1 cellular context compared by ENCODE assay signal in genomic region chr18:70334728-70335329, GRCh38.
TF ChIP-seq lines count a peak whose summit lies in the region.

No MANE protein-coding gene starts in this region.

TF ChIP-seq in HepG2, 621 proteins besides CTCF, POLR2A, EP300 and RAD21 (continued from another document and continues in another):
- TF ChIP-seq ZNF510 (CRISPR knock-in tag; IDR thresholded peaks at IDR 0.05; ENCODE audit: low read depth) (no peak), ZNF124 (CRISPR knock-in tag; IDR thresholded peaks at IDR 0.05) (no peak), HNF4A (CRISPR knock-in tag; IDR thresholded peaks at IDR 0.05) (peak; percentile 86), ISL2 (CRISPR knock-in tag; IDR thresholded peaks at IDR 0.05) (peak; percentile 85), RFXANK (CRISPR knock-in tag; IDR thresholded peaks at IDR 0.05) (0 out of 2 replicates have a peak, but pooled peaks have one; percentile 36), AHDC1 (CRISPR knock-in tag; IDR thresholded peaks at IDR 0.05; ENCODE audit: borderline replicate concordance) (peak; percentile 71; the same call in 1 of the 2 replicates), ZSCAN25 (CRISPR knock-in tag; IDR thresholded peaks at IDR 0.05) (no peak), ZNF17 (CRISPR knock-in tag; IDR thresholded peaks at IDR 0.05) (no peak), ZBTB1 (CRISPR knock-in tag; IDR thresholded peaks at IDR 0.05; ENCODE audit: borderline replicate concordance) (no peak), MIXL1 (CRISPR knock-in tag; IDR thresholded peaks at IDR 0.05) (peak; percentile 84), MED1 (CRISPR knock-in tag; IDR thresholded peaks at IDR 0.05) (peak; percentile 95), ZNF12 (CRISPR knock-in tag; IDR thresholded peaks at IDR 0.05) (peak; percentile 86), MAFF (IDR thresholded peaks at IDR 0.05; ENCODE audit: low read depth, low read length) (peak; percentile 47), ZBTB7B (CRISPR knock-in tag; IDR thresholded peaks at IDR 0.05) (no peak), MAFK (conservative IDR thresholded peaks at IDR 0.05 in 1 of 2, IDR thresholded peaks at IDR 0.05 in 1 of 2; ENCODE audit: low read length in 2 of 2) (peak; percentile 32 to 53; a peak in 1 of 4 replicates), ZFAT (CRISPR knock-in tag; conservative IDR thresholded peaks at IDR 0.05) (no peak), RFX1 (IDR thresholded peaks at IDR 0.05) (0 out of 2 replicates have a peak, but pooled peaks have one; percentile 21), FOXO1 (CRISPR knock-in tag; IDR thresholded peaks at IDR 0.05) (peak; percentile 68), SMYD3 (CRISPR knock-in tag; IDR thresholded peaks at IDR 0.05) (no peak), PPARG (CRISPR knock-in tag; conservative IDR thresholded peaks at IDR 0.05) (peak; percentile 48; the same call in 1 of the 2 replicates), IRF1 (CRISPR knock-in tag; IDR thresholded peaks at IDR 0.05; ENCODE audit: low read depth) (no peak), HMG20A (CRISPR knock-in tag; IDR thresholded peaks at IDR 0.05; ENCODE audit: borderline replicate concordance) (peak; percentile 71), ZFY (CRISPR knock-in tag; IDR thresholded peaks at IDR 0.05) (peak; percentile 34; the same call in 1 of the 2 replicates), NCOA2 (CRISPR knock-in tag; IDR thresholded peaks at IDR 0.05) (peak; percentile 87), ZNF33A (CRISPR knock-in tag; IDR thresholded peaks at IDR 0.05; ENCODE audit: borderline replicate concordance) (no peak), ZKSCAN8 (CRISPR knock-in tag; IDR thresholded peaks at IDR 0.05; ENCODE audit: borderline replicate concordance) (0 out of 2 replicates have a peak, but pooled peaks have one; percentile 30), ZNF138 (CRISPR knock-in tag; IDR thresholded peaks at IDR 0.05; ENCODE audit: low read depth) (no peak), ZNF496 (CRISPR knock-in tag; IDR thresholded peaks at IDR 0.05; ENCODE audit: insufficient replicate concordance) (no peak), RARA (CRISPR knock-in tag; IDR thresholded peaks at IDR 0.05) (peak; percentile 72), MAX (IDR thresholded peaks at IDR 0.05) (no peak), ZNF264 (CRISPR knock-in tag; IDR thresholded peaks at IDR 0.05) (0 out of 2 replicates have a peak, but pooled peaks have one; percentile 53), ETV6 (CRISPR knock-in tag; conservative IDR thresholded peaks at IDR 0.05) (0 out of 2 replicates have a peak, but pooled peaks have one; percentile 47), RXRB (CRISPR knock-in tag; IDR thresholded peaks at IDR 0.05; ENCODE audit: borderline replicate concordance) (peak; percentile 77; the same call in 1 of the 2 replicates), MIER3 (CRISPR knock-in tag; IDR thresholded peaks at IDR 0.05; ENCODE audit: borderline replicate concordance) (0 out of 2 replicates have a peak, but pooled peaks have one; percentile 58), ZFP62 (CRISPR knock-in tag; IDR thresholded peaks at IDR 0.05) (no peak), ZNF180 (CRISPR knock-in tag; IDR thresholded peaks at IDR 0.05; ENCODE audit: borderline replicate concordance, low read depth) (no peak), HDAC1 (CRISPR knock-in tag; IDR thresholded peaks at IDR 0.05) (0 out of 2 replicates have a peak, but pooled peaks have one; percentile 30), NFKBIZ (CRISPR knock-in tag; IDR thresholded peaks at IDR 0.05) (no peak), ZNF644 (CRISPR knock-in tag; IDR thresholded peaks at IDR 0.05; ENCODE audit: low read depth) (0 out of 2 replicates have a peak, but pooled peaks have one; percentile 41), NFIC (IDR thresholded peaks at IDR 0.05; ENCODE audit: low read length) (peak; percentile 61; the same call in 1 of the 2 replicates), SOX13 (IDR thresholded peaks at IDR 0.05) (no peak), SOX13 (CRISPR knock-in tag; conservative IDR thresholded peaks at IDR 0.05 in 1 of 2, IDR thresholded peaks at IDR 0.05 in 1 of 2) (peak in 1 of 2 experiments; percentile 71; a peak in 2 of 4 replicates), ZFP41 (CRISPR knock-in tag; IDR thresholded peaks at IDR 0.05; ENCODE audit: borderline replicate concordance) (no peak), CCDC6 (CRISPR knock-in tag; IDR thresholded peaks at IDR 0.05) (no peak), NONO (IDR thresholded peaks at IDR 0.05) (no peak), NONO (CRISPR knock-in tag; conservative IDR thresholded peaks at IDR 0.05) (0 out of 2 replicates have a peak, but pooled peaks have one; percentile 49), MEF2D (CRISPR knock-in tag; IDR thresholded peaks at IDR 0.05) (0 out of 2 replicates have a peak, but pooled peaks have one; percentile 52), TBX3 (IDR thresholded peaks at IDR 0.05; ENCODE audit: borderline replicate concordance) (peak; percentile 36; the same call in 1 of the 2 replicates)
- TF ChIP-seq, protein P1, sequence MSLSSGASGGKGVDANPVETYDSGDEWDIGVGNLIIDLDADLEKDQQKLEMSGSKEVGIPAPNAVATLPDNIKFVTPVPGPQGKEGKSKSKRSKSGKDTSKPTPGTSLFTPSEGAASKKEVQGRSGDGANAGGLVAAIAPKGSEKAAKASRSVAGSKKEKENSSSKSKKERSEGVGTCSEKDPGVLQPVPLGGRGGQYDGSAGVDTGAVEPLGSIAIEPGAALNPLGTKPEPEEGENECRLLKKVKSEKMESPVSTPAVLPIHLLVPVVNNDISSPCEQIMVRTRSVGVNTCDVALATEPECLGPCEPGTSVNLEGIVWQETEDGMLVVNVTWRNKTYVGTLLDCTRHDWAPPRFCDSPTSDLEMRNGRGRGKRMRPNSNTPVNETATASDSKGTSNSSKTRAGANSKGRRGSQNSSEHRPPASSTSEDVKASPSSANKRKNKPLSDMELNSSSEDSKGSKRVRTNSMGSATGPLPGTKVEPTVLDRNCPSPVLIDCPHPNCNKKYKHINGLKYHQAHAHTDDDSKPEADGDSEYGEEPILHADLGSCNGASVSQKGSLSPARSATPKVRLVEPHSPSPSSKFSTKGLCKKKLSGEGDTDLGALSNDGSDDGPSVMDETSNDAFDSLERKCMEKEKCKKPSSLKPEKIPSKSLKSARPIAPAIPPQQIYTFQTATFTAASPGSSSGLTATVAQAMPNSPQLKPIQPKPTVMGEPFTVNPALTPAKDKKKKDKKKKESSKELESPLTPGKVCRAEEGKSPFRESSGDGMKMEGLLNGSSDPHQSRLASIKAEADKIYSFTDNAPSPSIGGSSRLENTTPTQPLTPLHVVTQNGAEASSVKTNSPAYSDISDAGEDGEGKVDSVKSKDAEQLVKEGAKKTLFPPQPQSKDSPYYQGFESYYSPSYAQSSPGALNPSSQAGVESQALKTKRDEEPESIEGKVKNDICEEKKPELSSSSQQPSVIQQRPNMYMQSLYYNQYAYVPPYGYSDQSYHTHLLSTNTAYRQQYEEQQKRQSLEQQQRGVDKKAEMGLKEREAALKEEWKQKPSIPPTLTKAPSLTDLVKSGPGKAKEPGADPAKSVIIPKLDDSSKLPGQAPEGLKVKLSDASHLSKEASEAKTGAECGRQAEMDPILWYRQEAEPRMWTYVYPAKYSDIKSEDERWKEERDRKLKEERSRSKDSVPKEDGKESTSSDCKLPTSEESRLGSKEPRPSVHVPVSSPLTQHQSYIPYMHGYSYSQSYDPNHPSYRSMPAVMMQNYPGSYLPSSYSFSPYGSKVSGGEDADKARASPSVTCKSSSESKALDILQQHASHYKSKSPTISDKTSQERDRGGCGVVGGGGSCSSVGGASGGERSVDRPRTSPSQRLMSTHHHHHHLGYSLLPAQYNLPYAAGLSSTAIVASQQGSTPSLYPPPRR (CRISPR knock-in tag; IDR thresholded peaks at IDR 0.05; ENCODE audit: borderline replicate concordance) = peak; percentile 63; the same call in 1 of the 2 replicates
- TF ChIP-seq, protein P2, sequence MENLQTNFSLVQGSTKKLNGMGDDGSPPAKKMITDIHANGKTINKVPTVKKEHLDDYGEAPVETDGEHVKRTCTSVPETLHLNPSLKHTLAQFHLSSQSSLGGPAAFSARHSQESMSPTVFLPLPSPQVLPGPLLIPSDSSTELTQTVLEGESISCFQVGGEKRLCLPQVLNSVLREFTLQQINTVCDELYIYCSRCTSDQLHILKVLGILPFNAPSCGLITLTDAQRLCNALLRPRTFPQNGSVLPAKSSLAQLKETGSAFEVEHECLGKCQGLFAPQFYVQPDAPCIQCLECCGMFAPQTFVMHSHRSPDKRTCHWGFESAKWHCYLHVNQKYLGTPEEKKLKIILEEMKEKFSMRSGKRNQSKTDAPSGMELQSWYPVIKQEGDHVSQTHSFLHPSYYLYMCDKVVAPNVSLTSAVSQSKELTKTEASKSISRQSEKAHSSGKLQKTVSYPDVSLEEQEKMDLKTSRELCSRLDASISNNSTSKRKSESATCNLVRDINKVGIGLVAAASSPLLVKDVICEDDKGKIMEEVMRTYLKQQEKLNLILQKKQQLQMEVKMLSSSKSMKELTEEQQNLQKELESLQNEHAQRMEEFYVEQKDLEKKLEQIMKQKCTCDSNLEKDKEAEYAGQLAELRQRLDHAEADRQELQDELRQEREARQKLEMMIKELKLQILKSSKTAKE (CRISPR knock-in tag; IDR thresholded peaks at IDR 0.05; ENCODE audit: borderline replicate concordance) = 0 out of 2 replicates have a peak, but pooled peaks have one; percentile 43
- TF ChIP-seq, protein P3, sequence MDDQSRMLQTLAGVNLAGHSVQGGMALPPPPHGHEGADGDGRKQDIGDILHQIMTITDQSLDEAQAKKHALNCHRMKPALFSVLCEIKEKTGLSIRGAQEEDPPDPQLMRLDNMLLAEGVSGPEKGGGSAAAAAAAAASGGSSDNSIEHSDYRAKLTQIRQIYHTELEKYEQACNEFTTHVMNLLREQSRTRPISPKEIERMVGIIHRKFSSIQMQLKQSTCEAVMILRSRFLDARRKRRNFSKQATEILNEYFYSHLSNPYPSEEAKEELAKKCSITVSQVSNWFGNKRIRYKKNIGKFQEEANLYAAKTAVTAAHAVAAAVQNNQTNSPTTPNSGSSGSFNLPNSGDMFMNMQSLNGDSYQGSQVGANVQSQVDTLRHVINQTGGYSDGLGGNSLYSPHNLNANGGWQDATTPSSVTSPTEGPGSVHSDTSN (CRISPR knock-in tag; IDR thresholded peaks at IDR 0.05; ENCODE audit: borderline replicate concordance) = no peak
- TF ChIP-seq, protein P4, sequence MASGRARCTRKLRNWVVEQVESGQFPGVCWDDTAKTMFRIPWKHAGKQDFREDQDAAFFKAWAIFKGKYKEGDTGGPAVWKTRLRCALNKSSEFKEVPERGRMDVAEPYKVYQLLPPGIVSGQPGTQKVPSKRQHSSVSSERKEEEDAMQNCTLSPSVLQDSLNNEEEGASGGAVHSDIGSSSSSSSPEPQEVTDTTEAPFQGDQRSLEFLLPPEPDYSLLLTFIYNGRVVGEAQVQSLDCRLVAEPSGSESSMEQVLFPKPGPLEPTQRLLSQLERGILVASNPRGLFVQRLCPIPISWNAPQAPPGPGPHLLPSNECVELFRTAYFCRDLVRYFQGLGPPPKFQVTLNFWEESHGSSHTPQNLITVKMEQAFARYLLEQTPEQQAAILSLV (CRISPR knock-in tag; IDR thresholded peaks at IDR 0.05; ENCODE audit: borderline replicate concordance) = no peak
- TF ChIP-seq, protein P5, sequence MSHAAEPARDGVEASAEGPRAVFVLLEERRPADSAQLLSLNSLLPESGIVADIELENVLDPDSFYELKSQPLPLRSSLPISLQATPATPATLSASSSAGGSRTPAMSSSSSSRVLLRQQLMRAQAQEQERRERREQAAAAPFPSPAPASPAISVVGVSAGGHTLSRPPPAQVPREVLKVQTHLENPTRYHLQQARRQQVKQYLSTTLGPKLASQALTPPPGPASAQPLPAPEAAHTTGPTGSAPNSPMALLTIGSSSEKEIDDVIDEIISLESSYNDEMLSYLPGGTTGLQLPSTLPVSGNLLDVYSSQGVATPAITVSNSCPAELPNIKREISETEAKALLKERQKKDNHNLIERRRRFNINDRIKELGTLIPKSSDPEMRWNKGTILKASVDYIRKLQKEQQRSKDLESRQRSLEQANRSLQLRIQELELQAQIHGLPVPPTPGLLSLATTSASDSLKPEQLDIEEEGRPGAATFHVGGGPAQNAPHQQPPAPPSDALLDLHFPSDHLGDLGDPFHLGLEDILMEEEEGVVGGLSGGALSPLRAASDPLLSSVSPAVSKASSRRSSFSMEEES (CRISPR knock-in tag; IDR thresholded peaks at IDR 0.05) = peak; percentile 47; the same call in 1 of the 2 replicates
